21 cellular contexts compared by ENCODE assay signal in the genomic region with DNA sequence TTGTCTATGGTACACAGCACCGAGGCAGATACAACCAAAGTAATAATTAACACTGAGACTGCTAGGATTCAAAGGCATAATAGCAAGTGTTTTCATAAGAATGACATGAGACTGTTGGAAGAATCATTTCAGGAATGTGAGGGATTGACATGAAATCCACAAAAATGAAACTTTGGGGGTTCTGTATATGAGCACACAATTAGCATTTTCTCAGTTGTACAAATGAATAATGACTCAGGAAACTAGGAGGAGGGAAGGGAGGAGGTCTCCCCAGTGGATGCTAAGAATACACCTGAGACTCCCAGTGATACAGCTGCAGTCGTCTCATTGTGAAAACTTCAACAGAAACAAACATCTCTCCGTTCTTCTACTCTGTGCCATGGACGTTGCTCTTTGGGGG.
"Had no signal": no experiment of that assay in that cellular context is flagged by ENCODE, and none has a peak within 500 bp of the region (broad histone marks: within the 10 kb centered on the region; RNA-seq: fewer than 3 reads in every experiment).

No MANE protein-coding gene starts in this region.

- H3K4me1 ChIP-seq: right atrium auricular region, stomach, transverse colon had no signal

- H3K4me3 Mint-ChIP-seq: naive B cell, nephron had no signal

- H3K27me3 Mint-ChIP-seq: naive B cell had no signal

- ATAC-seq: esophagus mucosa, left colon, left ventricle myocardium superior had no signal

- H3K36me3 ChIP-seq: right atrium auricular region, sigmoid colon, stomach, thoracic aorta, transverse colon had no signal

- H3K36me3 Mint-ChIP-seq: naive B cell had no signal

- H3K4me3 ChIP-seq: dorsolateral prefrontal cortex, lung, right atrium auricular region, sigmoid colon, stomach, thoracic aorta, transverse colon had no signal

- DNase-seq: cortex of kidney; dorsolateral prefrontal cortex; effector CD8-positive, alpha-beta T cell; left colon; left ventricle myocardium superior; mesendoderm; naive B cell; occipital lobe; posterior cingulate gyrus; sigmoid colon; small intestine; stimulated activated CD4-positive, alpha-beta T cell treated with anti-CD3 and anti-CD28 coated beads, Interleukin-12 subunit alpha, Interleukin-12 subunit beta, amount 100 ng/mL, for 4 hours; stimulated activated naive CD4-positive, alpha-beta T cell; stomach; substantia nigra; transverse colon had no signal

- H3K27me3 ChIP-seq: dorsolateral prefrontal cortex, right atrium auricular region, sigmoid colon, stomach, transverse colon had no signal

- H3K27ac ChIP-seq: dorsolateral prefrontal cortex, right atrium auricular region, sigmoid colon, stomach, thoracic aorta, transverse colon had no signal

- H3K27ac Mint-ChIP-seq: naive B cell, nephron had no signal
